ENCODE assay signal across 8 cellular contexts in the genomic region with DNA sequence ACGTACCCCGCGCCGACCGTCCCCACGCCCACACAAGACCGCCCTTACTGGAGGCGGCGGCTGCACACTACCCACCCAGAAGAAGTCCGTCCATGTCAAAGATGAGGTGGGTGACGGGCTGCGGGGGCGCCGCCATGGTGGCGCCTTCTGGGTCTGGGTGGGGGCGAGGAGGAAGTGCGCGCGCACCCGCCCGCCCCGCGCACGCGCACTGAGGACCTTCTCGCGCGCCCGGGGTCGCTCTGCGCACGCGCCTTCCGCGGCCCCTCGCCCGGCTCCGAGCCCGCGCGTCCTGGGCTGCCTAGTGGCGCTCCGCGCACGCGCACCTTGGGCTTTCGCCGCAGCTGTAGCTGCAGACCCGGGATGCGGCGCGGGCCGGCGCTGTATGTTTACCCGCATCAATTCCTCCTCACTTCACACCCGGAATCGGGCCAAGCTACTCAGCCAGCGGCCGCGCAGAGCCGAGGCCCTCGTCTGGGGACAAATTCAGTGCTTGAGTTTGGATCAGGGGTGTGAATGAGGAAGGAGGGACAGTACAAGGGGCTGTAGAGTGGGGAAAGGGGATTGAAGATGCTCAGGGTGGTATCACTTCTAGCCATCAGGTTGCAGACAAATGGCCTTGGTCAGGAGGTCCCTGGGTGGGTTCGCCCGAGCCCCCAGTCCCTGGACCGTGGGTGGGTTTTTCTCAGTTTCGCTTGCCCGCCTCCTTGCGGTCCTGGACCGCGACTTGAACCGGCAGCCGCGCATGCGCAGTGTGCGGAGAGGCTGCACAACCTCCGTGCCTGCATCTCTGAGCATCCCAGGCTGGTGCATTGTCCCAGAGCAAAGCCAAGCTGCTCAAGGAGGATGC. TPM values are rescaled to one million over a fixed set of nuclear protein-coding genes. Genes with fewer than 3 reads are reported as not detected.
DNase-seq lines count a peak whose midpoint lies in the region; ATAC-seq and TF ChIP-seq lines count a peak whose summit lies in the region.

A gene (minus strand): TSS at position 176 of the 847 bp plus-strand sequence. CDS start 40 bp downstream, at position 136.

- peak; percentile 28 to 46 for TF ChIP-seq POLR2A in tibial nerve (IDR thresholded peaks at IDR 0.05)

- peak in 1 of 2 donors; percentile 17 for TF ChIP-seq EP300 in tibial nerve (IDR thresholded peaks at IDR 0.05)

- peak within 1 kb of the TSS; percentile 99 for H3K4me3 ChIP-seq in GM12875 (ENCODE audit: low read depth, low read length)
- H3K4me3 ChIP-seq in cardiac muscle cell = peak within 1 kb of the TSS; percentile 86
- peak within 1 kb of the TSS; percentile 65 to 80 (median 74) for H3K4me3 ChIP-seq in tibial nerve

- H3K27me3 ChIP-seq in cardiac muscle cell (peaks cover 8% of the 10 kb centered on the region), tibial nerve (no peaks in the 10 kb centered on the region)

- TF ChIP-seq CTCF in GM12875 (IDR thresholded peaks at IDR 0.05; ENCODE audit: borderline replicate concordance, insufficient read depth, low read depth, low read length) = no peak
- TF ChIP-seq CTCF in cardiac muscle cell (IDR thresholded peaks at IDR 0.05; ENCODE audit: low read depth, low read length) = no peak
- peak; percentile 5 to 74 (median 52) for TF ChIP-seq CTCF in tibial nerve (IDR thresholded peaks at IDR 0.05)

- peak within 1 kb of the TSS; percentile 89 for H3K27ac ChIP-seq in cardiac muscle cell
- peak within 1 kb of the TSS; percentile 73 to 93 (median 90) for H3K27ac ChIP-seq in tibial nerve

- ATAC-seq in HG02642 (IDR thresholded peaks at IDR 0.05; ENCODE audit: poor library complexity, unreplicated experiment) = peak; percentile 82

- no peaks in the 10 kb centered on the region for H3K9me3 ChIP-seq in cardiac muscle cell (ENCODE audit: low read depth)
- H3K9me3 ChIP-seq in tibial nerve = no peaks in the 10 kb centered on the region

- DNase-seq in NCI-H1105 treated with DMSO at 0.1 percent for 48 hours (lab: John Stamatoyannopoulos, UW) = peak; percentile 66
- peak; percentile 1 to 32 for DNase-seq in SW 1271 (lab: John Stamatoyannopoulos, UW)
- DNase-seq in activated naive CD8-positive, alpha-beta T cell treated with anti-CD3 and anti-CD28 coated beads, Interleukin-2, amount 50 U/mL, for 16 hours (ENCODE audit: low read depth, low spot score) = peak; percentile 51
- DNase-seq in cardiac muscle cell (ENCODE audit: low read depth in 1 of 2, low spot score in 1 of 2) = peak; percentile 82 to 96
- DNase-seq in pons (ENCODE audit: low spot score) = peak; percentile 74
- peak; percentile 51 to 54 for DNase-seq in tibial nerve (ENCODE audit: low spot score in 2 of 2)

- H3K36me3 ChIP-seq in cardiac muscle cell (no peaks in the 10 kb centered on the region), tibial nerve (no peaks in the 10 kb centered on the region)

- H3K4me1 ChIP-seq in cardiac muscle cell (ENCODE audit: low read depth) (peaks cover 4% of the 10 kb centered on the region), tibial nerve (peaks cover 0 to 8% (median 0%) of the 10 kb centered on the region in 4 donors)

- 0 to 6% methylated on average over 14 to 69 of the region's 76 CpGs for WGBS in tibial nerve, 2 donors

RNA-seq across cellular contexts. Expression of the gene that starts here (rescaled TPM):
- total RNA-seq in cardiac muscle cell (96.4 and 105 TPM in 2 replicates), tibial nerve (10 to 100 TPM; 11.9 to 29.2 (median 14.1) TPM)
- polyA plus RNA-seq in cardiac muscle cell = 81.5 and 83.1 TPM in 2 replicates

Comparison
In these comparisons a context has a peak if more than half of its experiments do, and no peak if none do; other contexts are left out.
1. Peak in every context shown above with its lines: DNase-seq, ATAC-seq, H3K4me3 ChIP-seq and H3K27ac ChIP-seq.
2. CTCF ChIP-seq: peak in tibial nerve (5 of 5); none in GM12875 (single experiment) and cardiac muscle cell (single experiment).
3. DNase-seq: peak in every context shown above with its lines; median percentile 89 in cardiac muscle cell; 74 in pons; 66 in NCI-H1105 treated with DMSO at 0.1 percent for 48 hours; 52 in tibial nerve; 51 in activated naive CD8-positive, alpha-beta T cell treated with anti-CD3 and anti-CD28 coated beads, Interleukin-2, amount 50 U/mL, for 16 hours; 16 in SW 1271.